Comparison of ENCODE assay signal across 8 cellular contexts in the genomic region with DNA sequence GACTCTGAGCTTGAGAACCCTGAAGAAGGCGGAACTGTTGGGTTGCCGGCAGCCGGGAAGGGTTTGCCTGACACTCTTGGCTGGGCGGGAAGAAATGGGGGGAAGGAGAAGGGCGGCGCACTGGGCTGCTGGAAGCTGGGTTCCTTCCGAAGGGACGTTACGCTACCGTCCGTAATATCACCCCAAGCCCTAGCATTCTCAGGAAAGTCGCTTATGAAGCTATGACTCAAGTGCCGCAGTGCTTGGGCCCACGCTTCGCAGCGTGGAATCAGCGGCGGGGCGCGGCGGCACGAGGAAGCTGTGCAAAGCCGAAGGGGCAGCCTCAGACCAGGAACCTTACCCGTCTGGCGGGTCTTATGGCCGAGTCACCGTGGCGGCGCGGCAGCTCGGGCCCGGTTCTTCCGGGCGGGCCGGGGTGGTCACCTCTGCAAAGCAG. TPM values are rescaled to one million over a fixed set of nuclear protein-coding genes. Genes with fewer than 3 reads are reported as not detected.
DNase-seq lines count a peak whose midpoint lies in the region; ATAC-seq and TF ChIP-seq lines count a peak whose summit lies in the region.

No MANE protein-coding gene starts in this region.

- no peak for TF ChIP-seq CTCF in foreskin fibroblast (IDR thresholded peaks at IDR 0.05; ENCODE audit: low read depth, low read length)
- TF ChIP-seq CTCF in suprapubic skin (IDR thresholded peaks at IDR 0.05): no peak

- no peaks in the 10 kb centered on the region for H3K9me3 ChIP-seq in suprapubic skin

- TF ChIP-seq POLR2A in suprapubic skin (IDR thresholded peaks at IDR 0.05): peak in 1 of 2 donors; percentile 32

- 3% methylated on average over 19 of the region's 35 CpGs for WGBS in suprapubic skin

- H3K27ac ChIP-seq in suprapubic skin: peak overlapping the region; percentile 83

- H3K36me3 ChIP-seq in suprapubic skin: no peaks in the 10 kb centered on the region

- peak; percentile 87 for DNase-seq in CD1c-positive myeloid dendritic cell (ENCODE audit: extremely low spot score)
- DNase-seq in NCI-H524 (lab: John Stamatoyannopoulos, UW): peak; percentile 46 to 74
- peak; percentile 39 for DNase-seq in activated effector memory CD4-positive, alpha-beta T cell treated with Interleukin-2 at 50 U/mL for 16 hours
- DNase-seq in foreskin fibroblast: peak; percentile 72 to 88
- peak; percentile 70 for DNase-seq in occipital lobe (lab: John Stamatoyannopoulos, UW)
- DNase-seq in suprapubic skin (ENCODE audit: low spot score in 2 of 2): peak; percentile 78 to 87
- DNase-seq in H4 (ENCODE audit: low spot score): no peak

- ATAC-seq in GM21423 (IDR thresholded peaks at IDR 0.05; ENCODE audit: unreplicated experiment): peak; percentile 64

- H3K4me3 ChIP-seq in foreskin fibroblast (ENCODE audit: low read depth in 1 of 2, low read length in 2 of 2): peak overlapping the region; percentile 44 to 68
- peak overlapping the region; percentile 70 for H3K4me3 ChIP-seq in suprapubic skin

- peaks cover 15% of the 10 kb centered on the region for H3K27me3 ChIP-seq in suprapubic skin

- H3K4me1 ChIP-seq in suprapubic skin: no peaks in the 10 kb centered on the region

- no peak for TF ChIP-seq EP300 in suprapubic skin (IDR thresholded peaks at IDR 0.05)

RNA-seq across cellular contexts. Expression of gene SIGLEC15, which starts 50.2 kb away (rescaled TPM):
- total RNA-seq in occipital lobe (not detected), suprapubic skin (1 to 10 TPM in 1 of 4 donors, under 1 TPM in 2, not detected in 1; 0.57 to 3.4 (median 0.98) TPM)
- total RNA-seq in H4 (2014; rRNA removed; shearing (Covaris generic)): 3.4 and 3.5 TPM in 2 replicates

RNA-seq across cellular contexts. Expression of gene SLC14A1, which starts 51.3 kb away (rescaled TPM):
- total RNA-seq in occipital lobe (4.1 TPM), suprapubic skin (10 to 100 TPM in 2 of 4 donors, 1 to 10 TPM in 2; 3.0 to 16.0 (median 10.1) TPM)
- total RNA-seq in H4 (2014; rRNA removed; shearing (Covaris generic)): 257 and 276 TPM in 2 replicates

Comparison
In these comparisons a context has a peak if more than half of its experiments do, and no peak if none do; other contexts are left out.
1. RNA of gene SLC14A1, which starts 51.3 kb away (total RNA-seq): 257 to 276 TPM in H4; 3.0 to 16.0 TPM in suprapubic skin and 4.1 TPM in occipital lobe (single experiment); every median in the first group is over 10 times any median in the second.